18 cellular contexts compared by ENCODE assay signal in the genomic region with DNA sequence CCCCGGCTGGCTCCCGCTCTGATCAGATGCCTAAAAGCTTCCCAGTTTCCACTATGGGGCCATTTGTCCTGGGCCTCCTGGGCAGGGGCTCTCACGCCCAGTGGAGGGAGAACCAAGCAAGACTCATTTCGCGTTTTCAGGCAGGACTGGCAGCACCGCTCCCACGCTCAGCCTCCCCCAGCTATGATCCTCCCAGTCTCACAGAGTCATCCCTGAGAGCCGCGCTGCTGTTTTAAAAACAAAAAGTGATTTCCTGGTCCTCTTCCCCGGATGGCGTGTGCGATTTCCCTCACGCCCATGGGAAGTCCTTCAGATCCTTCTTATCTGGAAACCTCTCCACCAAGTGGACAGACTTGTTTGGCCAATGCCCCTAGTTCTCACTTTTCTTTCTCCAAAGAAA. TPM values are rescaled to one million over a fixed set of nuclear protein-coding genes. Genes with fewer than 3 reads are reported as not detected.
DNase-seq lines count a peak whose midpoint lies in the region; ATAC-seq and TF ChIP-seq lines count a peak whose summit lies in the region.
"Had no signal": no experiment of that assay in that cellular context is flagged by ENCODE, and none has a peak within 500 bp of the region (broad histone marks: within the 10 kb centered on the region; RNA-seq: fewer than 3 reads in every experiment).

Gene ADGRF5, minus strand, starts transcription at position 208 of the 400 bp plus-strand sequence. CDS start 15,176 bp downstream, outside the sequence.

- TF ChIP-seq RAD21 in SK-N-SH (IDR thresholded peaks at IDR 0.05; ENCODE audit: low read length): no peak

- H3K9me3 ChIP-seq in SK-N-SH (no peaks in the 10 kb centered on the region), right atrium auricular region (no peaks in the 10 kb centered on the region), uterus (no peaks in the 10 kb centered on the region), GM23248 (ENCODE audit: low read depth) (no peaks in the 10 kb centered on the region)

- TF ChIP-seq EP300 in SK-N-SH (IDR thresholded peaks at IDR 0.05; ENCODE audit: borderline replicate concordance in 1 of 2, low read depth in 1 of 2, low read length in 1 of 2): no peak

- no peak within 1 kb of the TSS for H3K4me3 Mint-ChIP-seq in activated CD4-positive, alpha-beta memory T cell treated with anti-CD3 and anti-CD28 coated beads, Interleukin-2, amount 10 ng/mL, durations not matched to agents 7 days and 5 days
- H3K4me3 Mint-ChIP-seq: activated B cell treated with CpG ODN at 0.5 μM for 24 hours; CD4-positive, CD25-positive, alpha-beta regulatory T cell; effector memory CD8-positive, alpha-beta T cell; immature natural killer cell; T-cell had no signal

- H3K9me3 Mint-ChIP-seq in activated CD4-positive, alpha-beta memory T cell treated with anti-CD3 and anti-CD28 coated beads, Interleukin-2, amount 10 ng/mL, durations not matched to agents 7 days and 5 days: peaks cover 2% of the 10 kb centered on the region
- H3K9me3 Mint-ChIP-seq: activated B cell treated with CpG ODN at 0.5 μM for 24 hours, T-cell had no signal

- DNase-seq in SK-N-SH (no peak), right atrium auricular region (ENCODE audit: low spot score) (no peak), uterus (no peak), GF-D8 (lab: John Stamatoyannopoulos, UW) (no peak), GM23248 (no peak)
- DNase-seq in activated CD4-positive, alpha-beta memory T cell treated with anti-CD3 and anti-CD28 coated beads, Interleukin-2, amount 10 ng/mL, durations not matched to agents 7 days and 5 days: no peak
- DNase-seq: activated B cell treated with CpG ODN at 0.5 μM for 24 hours; brain microvascular endothelial cell; CD4-positive, CD25-positive, alpha-beta regulatory T cell; effector memory CD8-positive, alpha-beta T cell; H7; immature natural killer cell; NCI-H2029 treated with DMSO at 0.1 percent for 48 hours; NCI-H526; stimulated activated CD4-positive, alpha-beta T cell treated with anti-CD3 and anti-CD28 coated beads, Interleukin-4, amount 100 ng/mL, for 24 hours; T-cell had no signal

- TF ChIP-seq POLR2A in uterus (IDR thresholded peaks at IDR 0.05): no peak

- H3K27ac Mint-ChIP-seq in activated CD4-positive, alpha-beta memory T cell treated with anti-CD3 and anti-CD28 coated beads, Interleukin-2, amount 10 ng/mL, durations not matched to agents 7 days and 5 days: no peak within 1 kb of the TSS
- H3K27ac Mint-ChIP-seq: activated B cell treated with CpG ODN at 0.5 μM for 24 hours; CD4-positive, CD25-positive, alpha-beta regulatory T cell; effector memory CD8-positive, alpha-beta T cell; immature natural killer cell; T-cell had no signal

- WGBS in SK-N-SH (ENCODE audit: low lambda C conversion rate): 13% methylated on average over 10 of the region's 13 CpGs
- WGBS in GM23248 (ENCODE audit: low coverage in 1 of 2, low lambda C conversion rate in 2 of 2, missing lambda C conversion rate in 2 of 2), 2 experiments: 67 to 81% methylated on average over 13 of the region's 13 CpGs

- no peak within 1 kb of the TSS for H2AFZ ChIP-seq in SK-N-SH (ENCODE audit: low read depth)
- no peak within 1 kb of the TSS for H2AFZ ChIP-seq in GM23248

- H3F3A ChIP-seq in SK-N-SH (replicated peaks; ENCODE audit: insufficient read depth): peaks cover 8% of the 10 kb centered on the region
- 0 out of 2 replicates have a peak, but pooled peaks cover 5% of the 10 kb centered on the region for H3F3A ChIP-seq in GM23248 (ENCODE audit: insufficient read depth)

- POLR2A ChIA-PET in SK-N-SH (lab: Yijun Ruan, JAX): no interaction called here
- POLR2A ChIA-PET in activated CD4-positive, alpha-beta memory T cell treated with anti-CD3 and anti-CD28 coated beads, Interleukin-2, amount 10 ng/mL, durations not matched to agents 7 days and 5 days (lab: Charles Lee): interaction anchor here (1.0 kb wide), 1 partner anchor 28 kb away, joined by 4 read pairs; no protein-coding TSS in a partner anchor

- H3K36me3 Mint-ChIP-seq in activated CD4-positive, alpha-beta memory T cell treated with anti-CD3 and anti-CD28 coated beads, Interleukin-2, amount 10 ng/mL, durations not matched to agents 7 days and 5 days (ENCODE audit: low read depth): no peaks in the 10 kb centered on the region
- H3K36me3 Mint-ChIP-seq: CD4-positive, CD25-positive, alpha-beta regulatory T cell; immature natural killer cell; T-cell had no signal

- no peak for TF ChIP-seq CTCF in SK-N-SH (IDR thresholded peaks at IDR 0.05)
- TF ChIP-seq CTCF in right atrium auricular region (IDR thresholded peaks at IDR 0.05): no peak
- TF ChIP-seq CTCF in uterus (IDR thresholded peaks at IDR 0.05): no peak

- H3K4me3 ChIP-seq in SK-N-SH (ENCODE audit: low read depth in 2 of 2, low read length in 1 of 2) (no peak within 1 kb of the TSS), right atrium auricular region (peak within 1 kb of the TSS; percentile 37 to 49), rectal smooth muscle tissue (ENCODE audit: low read length) (peak within 1 kb of the TSS; percentile 9), uterus (peak within 1 kb of the TSS in 1 of 2 donors; percentile 14), GM23248 (no peak within 1 kb of the TSS)

- H3K79me2 ChIP-seq in SK-N-SH (ENCODE audit: insufficient read depth) (no peaks in the 10 kb centered on the region), GM23248 (ENCODE audit: insufficient read depth) (no peaks in the 10 kb centered on the region)

- no peaks in the 10 kb centered on the region for H4K20me1 ChIP-seq in SK-N-SH (ENCODE audit: insufficient read depth)
- H4K20me1 ChIP-seq in GM23248 (ENCODE audit: insufficient read depth): no peaks in the 10 kb centered on the region

- H3K4me1 ChIP-seq in SK-N-SH (ENCODE audit: control insufficient read depth in 1 of 2, insufficient read depth in 2 of 2, low read depth in 1 of 2, low read length in 1 of 2): peaks cover 0 to 6% of the 10 kb centered on the region in 2 experiments; a peak in 1 of 4 replicates
- peaks cover 0 to 31% of the 10 kb centered on the region in 2 donors for H3K4me1 ChIP-seq in right atrium auricular region
- H3K4me1 ChIP-seq in rectal smooth muscle tissue (ENCODE audit: control insufficient read depth, insufficient read depth, low read length): no peaks in the 10 kb centered on the region
- no peaks in the 10 kb centered on the region for H3K4me1 ChIP-seq in uterus
- peaks cover 10% of the 10 kb centered on the region; the same call in 1 of the 2 replicates for H3K4me1 ChIP-seq in GM23248 (ENCODE audit: insufficient read depth)

- in situ Hi-C loops in GM23248 (cut with MboI): no loop called here

- CTCF ChIA-PET in SK-N-SH (lab: Yijun Ruan, JAX): interaction anchor here (1.5 kb wide), 1 partner anchor 73 kb away, joined by 3 read pairs; no protein-coding TSS in a partner anchor
- CTCF ChIA-PET in activated CD4-positive, alpha-beta memory T cell treated with anti-CD3 and anti-CD28 coated beads, Interleukin-2, amount 10 ng/mL, durations not matched to agents 7 days and 5 days (lab: Charles Lee): no interaction called here

- no peaks in the 10 kb centered on the region for H3K4me1 Mint-ChIP-seq in activated CD4-positive, alpha-beta memory T cell treated with anti-CD3 and anti-CD28 coated beads, Interleukin-2, amount 10 ng/mL, durations not matched to agents 7 days and 5 days
- H3K4me1 Mint-ChIP-seq: activated B cell treated with CpG ODN at 0.5 μM for 24 hours; CD4-positive, CD25-positive, alpha-beta regulatory T cell; immature natural killer cell; T-cell had no signal

- H3K27me3 ChIP-seq in SK-N-SH (ENCODE audit: insufficient read depth) (no peaks in the 10 kb centered on the region), right atrium auricular region (no peaks in the 10 kb centered on the region), rectal smooth muscle tissue (ENCODE audit: control insufficient read depth, insufficient read depth, low read length) (no peaks in the 10 kb centered on the region), uterus (no peaks in the 10 kb centered on the region), GM23248 (replicated peaks; ENCODE audit: insufficient read depth) (no peaks in the 10 kb centered on the region)
- H3K27me3 ChIP-seq: brain microvascular endothelial cell had no signal

- no peaks in the 10 kb centered on the region for H3K27me3 Mint-ChIP-seq in activated CD4-positive, alpha-beta memory T cell treated with anti-CD3 and anti-CD28 coated beads, Interleukin-2, amount 10 ng/mL, durations not matched to agents 7 days and 5 days
- H3K27me3 Mint-ChIP-seq: activated B cell treated with CpG ODN at 0.5 μM for 24 hours; CD4-positive, CD25-positive, alpha-beta regulatory T cell had no signal

- H3K27ac ChIP-seq in SK-N-SH (ENCODE audit: low read depth in 2 of 2, low read length in 1 of 2): no peak within 1 kb of the TSS
- peak within 1 kb of the TSS; percentile 74 to 77 for H3K27ac ChIP-seq in right atrium auricular region
- H3K27ac ChIP-seq in rectal smooth muscle tissue (ENCODE audit: low read depth, low read length): no peak within 1 kb of the TSS
- H3K27ac ChIP-seq in uterus: peak within 1 kb of the TSS; percentile 62 to 72
- H3K27ac ChIP-seq in GM23248: no peak within 1 kb of the TSS
- H3K27ac ChIP-seq: brain microvascular endothelial cell had no signal

- H3K9ac ChIP-seq in SK-N-SH (no peak within 1 kb of the TSS), rectal smooth muscle tissue (ENCODE audit: low read length) (no peak within 1 kb of the TSS), GM23248 (no peak within 1 kb of the TSS)

- intact Hi-C loops in uterus (cut with DNase I; ENCODE audit: low total_unique reads): no loop called here

- H3K9me2 ChIP-seq in SK-N-SH: no peaks in the 10 kb centered on the region
- H3K9me2 ChIP-seq in GM23248 (ENCODE audit: insufficient read depth): no peaks in the 10 kb centered on the region

- no peak for ATAC-seq in SK-N-SH treated with all-trans-retinoic acid at 6 μM for 48 hours
- ATAC-seq: effector memory CD8-positive, alpha-beta T cell; T-cell had no signal

- peak within 1 kb of the TSS; percentile 3; the same call in 1 of the 2 replicates for H3K4me2 ChIP-seq in SK-N-SH
- H3K4me2 ChIP-seq in GM23248 (ENCODE audit: unreplicated experiment): no peak within 1 kb of the TSS

- no peaks in the 10 kb centered on the region for H3K36me3 ChIP-seq in SK-N-SH (replicated peaks in 1 of 2; ENCODE audit: control insufficient read depth in 1 of 2, insufficient read depth in 2 of 2, low read length in 1 of 2)
- H3K36me3 ChIP-seq in right atrium auricular region: no peaks in the 10 kb centered on the region
- no peaks in the 10 kb centered on the region for H3K36me3 ChIP-seq in rectal smooth muscle tissue (ENCODE audit: control insufficient read depth, insufficient read depth, low read length)
- no peaks in the 10 kb centered on the region for H3K36me3 ChIP-seq in uterus
- no peaks in the 10 kb centered on the region for H3K36me3 ChIP-seq in GM23248 (ENCODE audit: low read depth)
- H3K36me3 ChIP-seq: brain microvascular endothelial cell had no signal

RNA-seq across cellular contexts. Expression of gene ADGRF5, which starts in this region (rescaled TPM):
- polyA plus RNA-seq in SK-N-SH (2012; rRNA removed) (0.02 and 0.06 TPM in 2 replicates), GM23248 (2016; fragmentation: Nextera tagmentation; extraction: Ambion mirVana) (0.28 and 0.29 TPM in 2 replicates)
- polyA plus RNA-seq in SK-N-SH (2012; cell fraction: cytosol; rRNA removed): 0.01 TPM in 2 replicates
- polyA plus RNA-seq in SK-N-SH (2012; cell fraction: nucleus; rRNA removed): 0.04 and 0.05 TPM in 2 replicates
- total RNA-seq in right atrium auricular region (10 to 100 TPM; 38.4 to 59.4 TPM), uterus (10 to 100 TPM; 21.5 to 51.2 (median 35.9) TPM)
- total RNA-seq in GM23248 (2014; rRNA removed; shearing (Covaris generic)): 0.13 and 0.65 TPM in 2 replicates
- not detected for total RNA-seq in activated CD4-positive, alpha-beta memory T cell treated with anti-CD3 and anti-CD28 coated beads, Interleukin-2, amount 10 ng/mL, durations not matched to agents 7 days and 5 days
- total RNA-seq: activated B cell treated with CpG ODN at 0.5 μM for 24 hours; CD4-positive, CD25-positive, alpha-beta regulatory T cell had no signal
- polyA plus RNA-seq: CD4-positive, CD25-positive, alpha-beta regulatory T cell; immature natural killer cell had no signal

Comparison
In these comparisons a context has a peak if more than half of its experiments do, and no peak if none do; other contexts are left out.
1. RNA of gene ADGRF5 (total RNA-seq): 38.4 to 59.4 TPM in right atrium auricular region and 21.5 to 51.2 TPM in uterus; 0.13 to 0.65 TPM in GM23248 and not detected in activated CD4-positive, alpha-beta memory T cell treated with anti-CD3 and anti-CD28 coated beads, Interleukin-2, amount 10 ng/mL, durations not matched to agents 7 days and 5 days; every median in the first group is over 10 times any median in the second.
2. H3K27ac ChIP-seq: peak in right atrium auricular region (2 of 2) and uterus (2 of 2); none in SK-N-SH (0 of 2), rectal smooth muscle tissue (single experiment) and GM23248 (single experiment).
3. H3K4me3 ChIP-seq: peak in right atrium auricular region (2 of 2) and rectal smooth muscle tissue (single experiment); none in SK-N-SH (0 of 2) and GM23248 (single experiment).